In genomic region chr14:77980475-77981321, GRCh38 we compare ENCODE assay signal across 9 cellular contexts.
DNase-seq lines count a peak whose midpoint lies in the region; ATAC-seq and TF ChIP-seq lines count a peak whose summit lies in the region.
"Had no signal": no experiment of that assay in that cellular context is flagged by ENCODE, and none has a peak within 500 bp of the region (broad histone marks: within the 10 kb centered on the region; RNA-seq: fewer than 3 reads in every experiment).

No MANE protein-coding gene starts in this region.

- no peak overlapping the region for H3K9ac ChIP-seq in smooth muscle cell (ENCODE audit: low read depth)

- no peaks in the 10 kb centered on the region for H3K79me2 ChIP-seq in smooth muscle cell (ENCODE audit: low read depth)

- ATAC-seq in HG02623 (IDR thresholded peaks at IDR 0.05; ENCODE audit: unreplicated experiment) = no peak
- no peak for ATAC-seq in HG02759 (IDR thresholded peaks at IDR 0.05; ENCODE audit: unreplicated experiment)
- no peak for ATAC-seq in HG03565 (IDR thresholded peaks at IDR 0.05; ENCODE audit: unreplicated experiment)

- peak overlapping the region; percentile 85 for H2AFZ ChIP-seq in smooth muscle cell (ENCODE audit: low read depth)

- peaks cover 5% of the 10 kb centered on the region for H3K4me1 ChIP-seq in smooth muscle cell (ENCODE audit: low read depth)

- H3K36me3 ChIP-seq in smooth muscle cell (ENCODE audit: low read depth) = no peaks in the 10 kb centered on the region

- H3K9me3 ChIP-seq in smooth muscle cell (replicated peaks; ENCODE audit: low read depth) = no peaks in the 10 kb centered on the region

- peak overlapping the region; percentile 94 for H3K4me2 ChIP-seq in smooth muscle cell

- H4K20me1 ChIP-seq in smooth muscle cell (ENCODE audit: low read depth) = no peaks in the 10 kb centered on the region

- WGBS in smooth muscle cell (ENCODE audit: low lambda C conversion rate) = 12% methylated on average over 28 of the region's 45 CpGs

- TF ChIP-seq CTCF in smooth muscle cell (IDR thresholded peaks at IDR 0.05; ENCODE audit: borderline replicate concordance, insufficient read depth, poor library complexity, severe bottlenecking) = no peak

- H3K27ac ChIP-seq in angular gyrus (ENCODE audit: low read depth, low read length) (peak overlapping the region; percentile 94), smooth muscle cell (ENCODE audit: low read depth) (no peak overlapping the region)

- H3K4me3 ChIP-seq in smooth muscle cell = peak overlapping the region; percentile 55

- H3K27me3 ChIP-seq in smooth muscle cell (ENCODE audit: low read depth) = peaks cover 38% of the 10 kb centered on the region

- no peaks in the 10 kb centered on the region for H3F3A ChIP-seq in smooth muscle cell (ENCODE audit: low read depth)

- peak; percentile 24 for DNase-seq in NCI-H1417 treated with DMSO at 0.1 percent for 48 hours (lab: John Stamatoyannopoulos, UW)
- peak; percentile 65 for DNase-seq in iPS-NIHi7 (ENCODE audit: extremely low spot score)
- no peak for DNase-seq in smooth muscle cell (lab: John Stamatoyannopoulos, UW; ENCODE audit: unreplicated experiment)
- DNase-seq in COR-L47 (lab: John Stamatoyannopoulos, UW) = no peak
- DNase-seq: activated T-cell treated with anti-CD3 and anti-CD28 coated beads for 4 hours had no signal

Comparison
In these comparisons a context has a peak if more than half of its experiments do, and no peak if none do; other contexts are left out.
1. DNase-seq: peak in NCI-H1417 treated with DMSO at 0.1 percent for 48 hours (single experiment) and iPS-NIHi7 (single experiment); none in smooth muscle cell (single experiment) and COR-L47 (single experiment).